Comparison of ENCODE assay signal across 6 cellular contexts in the genomic region with DNA sequence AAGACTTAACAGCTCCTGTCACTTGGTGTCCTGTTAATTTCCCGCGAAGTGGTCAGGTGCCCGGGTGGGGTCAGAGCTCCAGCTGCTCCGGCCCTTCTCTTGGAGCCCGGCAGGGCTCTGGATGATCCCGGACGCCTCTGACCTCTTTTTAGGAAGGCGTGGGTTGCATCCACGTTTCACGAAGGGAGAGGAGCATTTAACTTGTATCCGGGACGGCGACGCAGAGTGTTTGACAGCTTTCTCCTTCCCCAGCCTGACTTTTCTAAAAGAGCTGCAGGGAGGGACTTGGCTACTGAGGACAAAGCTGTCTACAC. TPM values are rescaled to one million over a fixed set of nuclear protein-coding genes. Genes with fewer than 3 reads are reported as not detected.
DNase-seq lines count a peak whose midpoint lies in the region; ATAC-seq and TF ChIP-seq lines count a peak whose summit lies in the region.

No MANE protein-coding gene starts in this region.

- CTCF ChIA-PET in BJ (lab: Yijun Ruan, JAX) = no interaction called here

- ATAC-seq in stimulated activated memory B cell treated with anti-CD40 and anti-IgM and Interleukin-4, amounts not matched to agents 10 μg/mL and 1 μg/mL and 100 μg/mL, for 72 hours = peak; percentile 12
- ATAC-seq in GM18861 (IDR thresholded peaks at IDR 0.05; ENCODE audit: unreplicated experiment) = no peak

- H3K4me3 ChIP-seq in BJ (ENCODE audit: low read depth, low read length) = peak overlapping the region; percentile 75
- peak overlapping the region; percentile 98 for H3K4me3 ChIP-seq in fibroblast of mammary gland (ENCODE audit: control insufficient read depth, low read depth, low read length)

- DNase-seq in BJ (ENCODE audit: low read depth) (no peak), fibroblast of mammary gland (ENCODE audit: low read depth) (no peak)
- no peak for DNase-seq in effector CD8-positive, alpha-beta T cell (lab: John Stamatoyannopoulos, UW)

- no peaks in the 10 kb centered on the region for H3K36me3 ChIP-seq in BJ (ENCODE audit: control insufficient read depth, insufficient read depth, low read length)
- peaks cover 8% of the 10 kb centered on the region; the same call in 1 of the 2 replicates for H3K36me3 ChIP-seq in KOPT-K1 (ENCODE audit: insufficient read depth, low read length)

- H3K27me3 ChIP-seq in BJ (ENCODE audit: control insufficient read depth, insufficient read depth, low read length) = no peaks in the 10 kb centered on the region

- H3K27ac ChIP-seq in KOPT-K1 (ENCODE audit: low read depth, low read length, poor library complexity, severe bottlenecking) = peak overlapping the region; percentile 50

- peak overlapping the region; percentile 91 for H3K4me3 Mint-ChIP-seq in stimulated activated memory B cell treated with anti-CD40 and anti-IgM and Interleukin-4, amounts not matched to agents 10 μg/mL and 1 μg/mL and 100 μg/mL, for 72 hours

- peaks cover 31% of the 10 kb centered on the region for H3K36me3 Mint-ChIP-seq in stimulated activated memory B cell treated with anti-CD40 and anti-IgM and Interleukin-4, amounts not matched to agents 10 μg/mL and 1 μg/mL and 100 μg/mL, for 72 hours

- POLR2A ChIA-PET in BJ (lab: Charles Lee) = interaction anchor here (0.6 kb wide), 1 partner anchor 169 kb away, joined by 4 read pairs; no protein-coding TSS in a partner anchor

- peak overlapping the region; percentile 84 for H3K27ac Mint-ChIP-seq in stimulated activated memory B cell treated with anti-CD40 and anti-IgM and Interleukin-4, amounts not matched to agents 10 μg/mL and 1 μg/mL and 100 μg/mL, for 72 hours

- no peaks in the 10 kb centered on the region for H3K4me1 Mint-ChIP-seq in stimulated activated memory B cell treated with anti-CD40 and anti-IgM and Interleukin-4, amounts not matched to agents 10 μg/mL and 1 μg/mL and 100 μg/mL, for 72 hours

- no peaks in the 10 kb centered on the region for H3K9me3 ChIP-seq in KOPT-K1 (ENCODE audit: insufficient read depth, low read length, poor library complexity, severe bottlenecking)

- H3K9me3 Mint-ChIP-seq in stimulated activated memory B cell treated with anti-CD40 and anti-IgM and Interleukin-4, amounts not matched to agents 10 μg/mL and 1 μg/mL and 100 μg/mL, for 72 hours = peaks cover 4% of the 10 kb centered on the region

- TF ChIP-seq CTCF in BJ (IDR thresholded peaks at IDR 0.05; ENCODE audit: insufficient read depth, low read depth, low read length) = no peak
- no peak for TF ChIP-seq CTCF in fibroblast of mammary gland (conservative IDR thresholded peaks at IDR 0.05; ENCODE audit: control insufficient read depth, insufficient read depth, low read depth, low read length)

- no peaks in the 10 kb centered on the region for H3K27me3 Mint-ChIP-seq in stimulated activated memory B cell treated with anti-CD40 and anti-IgM and Interleukin-4, amounts not matched to agents 10 μg/mL and 1 μg/mL and 100 μg/mL, for 72 hours

RNA-seq across cellular contexts. Expression of gene ZNF155, which starts 0.7 kb away (rescaled TPM):
- 2.4 and 3.5 TPM in 2 replicates for polyA plus RNA-seq in BJ (2011; rRNA removed)
- polyA minus RNA-seq in BJ (2011; rRNA and poly(A)+ RNA removed) = 1.5 and 2.4 TPM in 2 replicates

RNA-seq across cellular contexts. Expression of gene ZNF230, which starts 18.1 kb away (rescaled TPM):
- polyA plus RNA-seq in BJ (2011; rRNA removed) = 2.1 and 3.3 TPM in 2 replicates
- polyA minus RNA-seq in BJ (2011; rRNA and poly(A)+ RNA removed) = 1.8 and 3.2 TPM in 2 replicates

RNA-seq across cellular contexts. Expression of gene ZNF221, which starts 33.6 kb away (rescaled TPM):
- polyA plus RNA-seq in BJ (2011; rRNA removed) = 0.64 and 1.2 TPM in 2 replicates
- 3.4 and 5.2 TPM in 2 replicates for polyA minus RNA-seq in BJ (2011; rRNA and poly(A)+ RNA removed)

RNA-seq across cellular contexts. Expression of gene ZNF222, which starts 40.5 kb away (rescaled TPM):
- 3.2 and 5.4 TPM in 2 replicates for polyA plus RNA-seq in BJ (2011; rRNA removed)
- polyA minus RNA-seq in BJ (2011; rRNA and poly(A)+ RNA removed) = 1.5 and 3.2 TPM in 2 replicates

RNA-seq across cellular contexts. Expression of gene ZNF45, which starts 49.6 kb away (rescaled TPM):
- 8.8 and 11.3 TPM in 2 replicates for polyA plus RNA-seq in BJ (2011; rRNA removed)
- polyA minus RNA-seq in BJ (2011; rRNA and poly(A)+ RNA removed) = 8.8 and 10.8 TPM in 2 replicates
